In the genomic region with DNA sequence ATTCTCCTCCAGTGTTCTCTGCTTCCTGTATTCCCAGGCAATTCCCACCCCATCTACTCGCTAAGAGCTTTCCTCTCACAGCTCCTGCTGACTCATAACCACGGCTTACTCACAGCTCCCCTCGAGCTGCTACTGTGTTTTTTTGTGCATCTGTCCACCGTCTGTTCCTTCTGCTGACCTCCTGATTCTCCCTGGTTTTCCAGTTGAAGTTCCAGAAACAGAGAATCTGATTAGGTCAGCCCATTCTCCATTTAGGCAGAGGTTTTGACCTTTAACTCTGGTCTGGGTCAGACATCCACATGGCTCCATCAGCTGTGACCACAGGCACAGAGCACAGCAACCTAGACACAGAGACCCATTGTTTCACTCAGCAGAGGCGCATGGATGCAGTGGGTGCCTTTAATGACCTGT, we compare ENCODE assay signal across 11 cellular contexts. TPM values are rescaled to one million over a fixed set of nuclear protein-coding genes. Genes with fewer than 3 reads are reported as not detected.
A peak's percentile ranks its signal among the peaks of the same experiment; 100 is the strongest.
DNase-seq lines count a peak whose midpoint lies in the region; ATAC-seq, FAIRE-seq and TF ChIP-seq lines count a peak whose summit lies in the region.
"Had no signal": no experiment of that assay in that cellular context is flagged by ENCODE, and none has a peak within 500 bp of the region (broad histone marks: within the 10 kb centered on the region; RNA-seq: fewer than 3 reads in every experiment).

No MANE protein-coding gene starts in this region.

- no peak for ATAC-seq in psoas muscle
- ATAC-seq: stimulated activated naive B cell treated with anti-CD40 and anti-IgM and Interleukin-4, amounts not matched to agents 10 μg/mL and 1 μg/mL and 100 μg/mL, for 72 hours had no signal

- H3K4me1 ChIP-seq in psoas muscle (peaks cover 3% of the 10 kb centered on the region), small intestine (ENCODE audit: control insufficient read depth in 2 of 2, insufficient read depth in 1 of 2, low read depth in 1 of 2, low read length in 1 of 2) (no peaks in the 10 kb centered on the region)

- peak; percentile 84 for DNase-seq in AG08396 (ENCODE audit: low spot score)
- DNase-seq in HT1080 (ENCODE audit: low read depth), result peak; percentile 98
- peak; percentile 65 for DNase-seq in amniotic stem cell (lab: John Stamatoyannopoulos, UW)
- peak; percentile 95 for DNase-seq in iris pigment epithelial cell (ENCODE audit: low read depth)
- DNase-seq in NCI-H1048 (lab: John Stamatoyannopoulos, UW), result no peak
- no peak for DNase-seq in GF-D8 (lab: John Stamatoyannopoulos, UW)
- no peak for DNase-seq in psoas muscle
- no peak for DNase-seq in small intestine
- DNase-seq: activated CD4-positive, CD25-positive, alpha-beta regulatory T cell treated with anti-CD3 and anti-CD28 coated beads, Interleukin-2, amount 50 U/mL, for 72 hours; stimulated activated naive B cell treated with anti-CD40 and anti-IgM and Interleukin-4, amounts not matched to agents 10 μg/mL and 1 μg/mL and 100 μg/mL, for 72 hours had no signal

- intact Hi-C loops in psoas muscle (cut with DNase I), result no loop called here

- no peak overlapping the region for H3K27ac ChIP-seq in psoas muscle
- peak overlapping the region in 1 of 2 donors; percentile 6 for H3K27ac ChIP-seq in small intestine (ENCODE audit: low read depth in 1 of 2, low read length in 1 of 2)

- 33 to 50% (median 42%) methylated on average over 5 of the region's 5 CpGs for WGBS in psoas muscle, 3 donors
- 62 to 73% (median 69%) methylated on average over 5 of the region's 5 CpGs for WGBS in small intestine, 3 donors

- H3K4me3 ChIP-seq in psoas muscle (no peak overlapping the region), small intestine (ENCODE audit: low read depth in 1 of 2, low read length in 2 of 2) (no peak overlapping the region)

- FAIRE-seq in small intestine (lab: Jason Lieb, UNC), result no peak
- FAIRE-seq: GM19239 had no signal

- no peaks in the 10 kb centered on the region for H3K9me3 ChIP-seq in psoas muscle
- H3K9me3 ChIP-seq in small intestine (ENCODE audit: control insufficient read depth, low read depth), result no peaks in the 10 kb centered on the region

- H3K36me3 ChIP-seq in psoas muscle (ENCODE audit: insufficient read depth in 1 of 2, low read depth in 1 of 2) (no peaks in the 10 kb centered on the region), small intestine (ENCODE audit: control insufficient read depth in 2 of 2, insufficient read depth in 2 of 2, low read length in 2 of 2) (no peaks in the 10 kb centered on the region)

- H3K27me3 ChIP-seq in psoas muscle (ENCODE audit: insufficient read depth in 3 of 3, low read length in 2 of 3) (no peaks in the 10 kb centered on the region), small intestine (ENCODE audit: control insufficient read depth in 2 of 2, insufficient read depth in 2 of 2, low read length in 2 of 2) (no peaks in the 10 kb centered on the region)

- TF ChIP-seq CTCF in psoas muscle (IDR thresholded peaks at IDR 0.05), result no peak

RNA-seq across cellular contexts. Expression of a gene that starts 5.5 kb away (rescaled TPM):
- 44.5 and 53.5 TPM in 2 replicates for total RNA-seq in HT1080 (2014; rRNA removed; shearing (Covaris generic))
- polyA plus RNA-seq in HT1080 (2015; cell fraction: cytosol; rRNA removed), result 61.4 and 66.8 TPM in 2 replicates
- polyA plus RNA-seq in HT1080 (2015; cell fraction: nucleus; rRNA removed), result 12.4 and 19.9 TPM in 2 replicates
- 10 to 100 TPM; 30.9 to 47.6 (median 38.8) TPM for total RNA-seq in psoas muscle
- polyA plus RNA-seq in psoas muscle (100 to 1,000 TPM in 1 of 3 donors, 10 to 100 TPM in 2; 51.6 to 100 (median 59.0) TPM), small intestine (100 to 1,000 TPM in 1 of 3 donors, 10 to 100 TPM in 2; 60.8 to 101 (median 90.1) TPM)

RNA-seq across cellular contexts. Expression of a gene that starts 45.7 kb away (rescaled TPM):
- 45.3 and 51.9 TPM in 2 replicates for total RNA-seq in HT1080 (2014; rRNA removed; shearing (Covaris generic))
- polyA plus RNA-seq in HT1080 (2015; cell fraction: cytosol; rRNA removed), result 51.5 and 65.3 TPM in 2 replicates
- 91.3 and 103 TPM in 2 replicates for polyA plus RNA-seq in HT1080 (2015; cell fraction: nucleus; rRNA removed)
- total RNA-seq in psoas muscle, result 1 to 10 TPM; 1.4 to 4.3 (median 3.0) TPM
- 1 to 10 TPM; 1.0 to 1.6 (median 1.3) TPM for polyA plus RNA-seq in psoas muscle
- polyA plus RNA-seq in small intestine, result 10 to 100 TPM; 42.7 to 77.5 (median 51.1) TPM

Comparison
In these comparisons a context has a peak if more than half of its experiments do, and no peak if none do; other contexts are left out.
1. DNase-seq: peak in AG08396 (single experiment), HT1080 (single experiment), amniotic stem cell (single experiment) and iris pigment epithelial cell (single experiment); none in NCI-H1048 (single experiment), GF-D8 (single experiment), psoas muscle (0 of 2) and small intestine (single experiment).